Comparison of ENCODE assay signal across 8 cellular contexts in genomic region chr3:134326760-134327593, GRCh38. TPM values are rescaled to one million over a fixed set of nuclear protein-coding genes. Genes with fewer than 3 reads are reported as not detected.
A peak's percentile ranks its signal among the peaks of the same experiment; 100 is the strongest.
DNase-seq lines count a peak whose midpoint lies in the region; ATAC-seq and TF ChIP-seq lines count a peak whose summit lies in the region.
"Had no signal": no experiment of that assay in that cellular context is flagged by ENCODE, and none has a peak within 500 bp of the region (broad histone marks: within the 10 kb centered on the region; RNA-seq: fewer than 3 reads in every experiment).

No MANE protein-coding gene starts in this region.

- ATAC-seq in left lung (peak; percentile 51), upper lobe of right lung (peak; percentile 67), GM19455 (IDR thresholded peaks at IDR 0.05; ENCODE audit: unreplicated experiment) (no peak), HG02885 (IDR thresholded peaks at IDR 0.05; ENCODE audit: poor library complexity, unreplicated experiment) (no peak)

- H3K4me3 ChIP-seq in coronary artery (peak overlapping the region; percentile 1), left lung (no peak overlapping the region), upper lobe of right lung (no peak overlapping the region)

- H3K4me1 ChIP-seq in left lung (peaks cover 34 to 46% of the 10 kb centered on the region in 2 donors), upper lobe of right lung (peaks cover 51% of the 10 kb centered on the region)

- DNase-seq in HuH-7.5 (ENCODE audit: low spot score) (peak; percentile 58), coronary artery (ENCODE audit: low spot score) (peak; percentile 91), left lung (peak in 1 of 2 donors; percentile 31), upper lobe of right lung (no peak), NCI-H82 (lab: John Stamatoyannopoulos, UW) (no peak)
- DNase-seq: T-helper 2 cell had no signal

- intact Hi-C loops in left lung (cut with DNase I) (no loop called here), upper lobe of right lung (cut with DNase I) (no loop called here)

- H3K36me3 ChIP-seq in left lung: no peaks in the 10 kb centered on the region
- H3K36me3 ChIP-seq in upper lobe of right lung: no peaks in the 10 kb centered on the region

- H3K27me3 ChIP-seq in left lung (no peaks in the 10 kb centered on the region), upper lobe of right lung (no peaks in the 10 kb centered on the region)

- TF ChIP-seq CTCF in coronary artery (IDR thresholded peaks at IDR 0.05) (no peak), left lung (IDR thresholded peaks at IDR 0.05) (no peak), upper lobe of right lung (IDR thresholded peaks at IDR 0.05) (no peak)

- H3K9me3 ChIP-seq in left lung (no peaks in the 10 kb centered on the region), upper lobe of right lung (no peaks in the 10 kb centered on the region)

- H3K27ac ChIP-seq in coronary artery: peak overlapping the region; percentile 73 to 96
- peak overlapping the region; percentile 47 to 58 for H3K27ac ChIP-seq in left lung
- peak overlapping the region; percentile 73 for H3K27ac ChIP-seq in upper lobe of right lung

RNA-seq across cellular contexts. Expression of gene AMOTL2, which starts 47.3 kb away (rescaled TPM):
- total RNA-seq in left lung (100 to 1,000 TPM in 1 of 2 donors, 10 to 100 TPM in 1; 69.2 to 106 TPM), upper lobe of right lung (119 TPM)

Comparison
In these comparisons a context has a peak if more than half of its experiments do, and no peak if none do; other contexts are left out.
1. DNase-seq: peak in HuH-7.5 (single experiment) and coronary artery (single experiment); none in upper lobe of right lung (single experiment) and NCI-H82 (single experiment).
2. ATAC-seq: peak in left lung (single experiment) and upper lobe of right lung (single experiment); none in GM19455 (single experiment) and HG02885 (single experiment).
3. Peak in every context shown above with its lines, with median percentiles within 50 percentile points of each other: H3K27ac ChIP-seq.